ENCODE assay signal across 18 cellular contexts in genomic region chr5:110219769-110220168, GRCh38.
DNase-seq lines count a peak whose midpoint lies in the region; ATAC-seq and TF ChIP-seq lines count a peak whose summit lies in the region.
"Had no signal": no experiment of that assay in that cellular context is flagged by ENCODE, and none has a peak within 500 bp of the region (broad histone marks: within the 10 kb centered on the region; RNA-seq: fewer than 3 reads in every experiment).

No MANE protein-coding gene starts in this region.

- peak; percentile 53 for ATAC-seq in DND-41 (ENCODE audit: insufficient read depth, low read depth)
- no peak for ATAC-seq in left lung
- ATAC-seq: A549; CD8-positive, alpha-beta T cell; GM12878 had no signal

- no peak overlapping the region for H3K4me3 ChIP-seq in BLaER1
- no peak overlapping the region; a peak in 1 of 4 replicates for H3K4me3 ChIP-seq in DND-41 (ENCODE audit: low read depth in 1 of 2, low read length in 2 of 2)
- no peak overlapping the region for H3K4me3 ChIP-seq in left lung
- no peak overlapping the region for H3K4me3 ChIP-seq in Karpas-422 (ENCODE audit: low read length)
- H3K4me3 ChIP-seq: A549, GM12878 had no signal

- no peaks in the 10 kb centered on the region for H3K36me3 ChIP-seq in BLaER1
- H3K36me3 ChIP-seq in DND-41 (ENCODE audit: insufficient read depth, low read length), result no peaks in the 10 kb centered on the region
- no peaks in the 10 kb centered on the region for H3K36me3 ChIP-seq in KOPT-K1 (ENCODE audit: insufficient read depth, low read length)
- no peaks in the 10 kb centered on the region for H3K36me3 ChIP-seq in left lung
- H3K36me3 ChIP-seq in Karpas-422 (ENCODE audit: insufficient read depth, low read length), result no peaks in the 10 kb centered on the region

- no peak overlapping the region for H3K27ac ChIP-seq in BLaER1
- peak overlapping the region; percentile 67 for H3K27ac ChIP-seq in DND-41 (ENCODE audit: low read length)
- peak overlapping the region; percentile 56 for H3K27ac ChIP-seq in KOPT-K1 (ENCODE audit: low read depth, low read length, poor library complexity, severe bottlenecking)
- no peak overlapping the region for H3K27ac ChIP-seq in left lung
- no peak overlapping the region for H3K27ac ChIP-seq in Karpas-422 (ENCODE audit: low read length)
- H3K27ac ChIP-seq: 22Rv1, A549, C4-2B had no signal

- H3K4me1 ChIP-seq in BLaER1 (peaks cover 20% of the 10 kb centered on the region), DND-41 (ENCODE audit: insufficient read depth, low read length) (peaks cover 23% of the 10 kb centered on the region), left lung (no peaks in the 10 kb centered on the region), Karpas-422 (ENCODE audit: low read length) (no peaks in the 10 kb centered on the region)
- H3K4me1 ChIP-seq: A549, Caco-2 had no signal

- DNase-seq in DND-41 (peak; percentile 63), left lung (no peak), Karpas-422 (no peak), NCI-H774 (lab: John Stamatoyannopoulos, UW) (no peak)
- DNase-seq: AML-193; Caco-2; Calu3; CD4-positive, alpha-beta T cell; CD8-positive, alpha-beta T cell; DMS79 treated with DMSO at 0.1 percent for 48 hours; EL; GDM1 had no signal

- intact Hi-C loops in left lung (cut with DNase I), result no loop called here

- no peaks in the 10 kb centered on the region for H3K9me2 ChIP-seq in Karpas-422 (replicated peaks; ENCODE audit: insufficient read depth, low read length)

- H4K20me1 ChIP-seq in BLaER1 (no peaks in the 10 kb centered on the region), DND-41 (ENCODE audit: insufficient read depth, low read length) (no peaks in the 10 kb centered on the region), Karpas-422 (ENCODE audit: insufficient read depth, low read depth, low read length) (no peaks in the 10 kb centered on the region)

- no peak for TF ChIP-seq CTCF in DND-41 (IDR thresholded peaks at IDR 0.05; ENCODE audit: borderline replicate concordance, extremely low read depth, low read length, poor library complexity, severe bottlenecking)
- no peak for TF ChIP-seq CTCF in left lung (IDR thresholded peaks at IDR 0.05)

- H3K27me3 ChIP-seq in BLaER1 (no peaks in the 10 kb centered on the region), DND-41 (ENCODE audit: insufficient read depth, low read length, poor library complexity) (no peaks in the 10 kb centered on the region), left lung (no peaks in the 10 kb centered on the region), Karpas-422 (ENCODE audit: low read length) (no peaks in the 10 kb centered on the region)

- H3K79me2 ChIP-seq in DND-41 (ENCODE audit: insufficient read depth, low read length) (no peaks in the 10 kb centered on the region), Karpas-422 (ENCODE audit: low read length) (no peaks in the 10 kb centered on the region)

- H3K9me3 ChIP-seq in BLaER1 (peaks cover 54% of the 10 kb centered on the region), DND-41 (ENCODE audit: insufficient read depth, low read length, severe bottlenecking) (peaks cover 39% of the 10 kb centered on the region), KOPT-K1 (ENCODE audit: insufficient read depth, low read length, poor library complexity, severe bottlenecking) (peaks cover 60% of the 10 kb centered on the region), left lung (peaks cover 0 to 77% of the 10 kb centered on the region in 2 donors), Karpas-422 (ENCODE audit: low read length) (peaks cover 18% of the 10 kb centered on the region)

- no peak overlapping the region for H2AFZ ChIP-seq in DND-41 (ENCODE audit: low read depth, low read length)
- no peak overlapping the region for H2AFZ ChIP-seq in Karpas-422 (ENCODE audit: low read length)

- H3K9ac ChIP-seq in BLaER1, result no peak overlapping the region
- no peak overlapping the region for H3K9ac ChIP-seq in DND-41 (ENCODE audit: low read depth, low read length)
- H3K9ac ChIP-seq in Karpas-422 (ENCODE audit: low read length), result no peak overlapping the region

- H3K4me2 ChIP-seq in BLaER1, result peak overlapping the region; percentile 63
- peak overlapping the region; percentile 33 for H3K4me2 ChIP-seq in DND-41 (ENCODE audit: insufficient read depth, low read length)
- no peak overlapping the region for H3K4me2 ChIP-seq in Karpas-422 (ENCODE audit: low read depth, low read length, poor library complexity, severe bottlenecking)
- H3K4me2 ChIP-seq: A549 had no signal

Comparison
In these comparisons a context has a peak if more than half of its experiments do, and no peak if none do; other contexts are left out.
1. H3K27ac ChIP-seq: peak in DND-41 (single experiment) and KOPT-K1 (single experiment); none in BLaER1 (single experiment), left lung (0 of 2) and Karpas-422 (single experiment).